In genomic region chr3:170204023-170204472, GRCh38 we compare ENCODE assay signal across 1 cellular context.
A peak's percentile ranks its signal among the peaks of the same experiment; 100 is the strongest.
TF ChIP-seq lines count a peak whose summit lies in the region.

No MANE protein-coding gene starts in this region.

TF ChIP-seq in K562, 482 proteins besides CTCF, POLR2A, EP300 and RAD21:
- TF ChIP-seq, protein P1, sequence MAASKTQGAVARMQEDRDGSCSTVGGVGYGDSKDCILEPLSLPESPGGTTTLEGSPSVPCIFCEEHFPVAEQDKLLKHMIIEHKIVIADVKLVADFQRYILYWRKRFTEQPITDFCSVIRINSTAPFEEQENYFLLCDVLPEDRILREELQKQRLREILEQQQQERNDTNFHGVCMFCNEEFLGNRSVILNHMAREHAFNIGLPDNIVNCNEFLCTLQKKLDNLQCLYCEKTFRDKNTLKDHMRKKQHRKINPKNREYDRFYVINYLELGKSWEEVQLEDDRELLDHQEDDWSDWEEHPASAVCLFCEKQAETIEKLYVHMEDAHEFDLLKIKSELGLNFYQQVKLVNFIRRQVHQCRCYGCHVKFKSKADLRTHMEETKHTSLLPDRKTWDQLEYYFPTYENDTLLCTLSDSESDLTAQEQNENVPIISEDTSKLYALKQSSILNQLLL (CRISPR knock-in tag; IDR thresholded peaks at IDR 0.05; ENCODE audit: borderline replicate concordance) = no peak
- TF ChIP-seq C11orf30 (IDR thresholded peaks at IDR 0.05; ENCODE audit: low read depth) (peak; percentile 51), MTA3 (IDR thresholded peaks at IDR 0.05; ENCODE audit: borderline replicate concordance) (no peak), NFRKB (IDR thresholded peaks at IDR 0.05; ENCODE audit: low read depth) (no peak), ZNF316 (IDR thresholded peaks at IDR 0.05) (peak; percentile 48), CBFB (CRISPR knock-in tag; IDR thresholded peaks at IDR 0.05) (no peak), PTTG1 (tag; IDR thresholded peaks at IDR 0.05; ENCODE audit: low read depth) (no peak), NR2C2 (CRISPR knock-in tag; IDR thresholded peaks at IDR 0.05) (no peak), NR2C2 (tag; IDR thresholded peaks at IDR 0.05) (no peak)
